ENCODE assay signal across 10 cellular contexts in genomic region chr4:2788101-2788500, GRCh38. TPM values are rescaled to one million over a fixed set of nuclear protein-coding genes. Genes with fewer than 3 reads are reported as not detected.
DNase-seq lines count a peak whose midpoint lies in the region; ATAC-seq and TF ChIP-seq lines count a peak whose summit lies in the region.
"Had no signal": no experiment of that assay in that cellular context is flagged by ENCODE, and none has a peak within 500 bp of the region (broad histone marks: within the 10 kb centered on the region; RNA-seq: fewer than 3 reads in every experiment).

No MANE protein-coding gene starts in this region.

- no peak for ATAC-seq in natural killer cell
- no peak for ATAC-seq in natural killer cell treated with Interleukin-12 subunit alpha and Interleukin-12 subunit beta and Interleukin-15 and Interleukin-18, amount 100 ng/mL, for 72 hours
- ATAC-seq in naive thymus-derived CD4-positive, alpha-beta T cell, result no peak
- no peak for ATAC-seq in GM18520 (IDR thresholded peaks at IDR 0.05; ENCODE audit: unreplicated experiment)

- H3K36me3 ChIP-seq in naive thymus-derived CD4-positive, alpha-beta T cell (ENCODE audit: control insufficient read depth in 2 of 3, insufficient read depth in 3 of 3, low read length in 3 of 3), result no peaks in the 10 kb centered on the region
- H3K36me3 ChIP-seq in Caco-2 (ENCODE audit: control insufficient read depth, insufficient read depth, low read length), result no peaks in the 10 kb centered on the region

- no peaks in the 10 kb centered on the region for H3K27me3 Mint-ChIP-seq in natural killer cell (ENCODE audit: low read depth in 2 of 2)
- H3K27me3 Mint-ChIP-seq in natural killer cell treated with Interleukin-12 subunit alpha and Interleukin-12 subunit beta and Interleukin-15 and Interleukin-18, amount 100 ng/mL, for 72 hours, result no peaks in the 10 kb centered on the region
- H3K27me3 Mint-ChIP-seq in activated naive CD8-positive, alpha-beta T cell, result no peaks in the 10 kb centered on the region
- H3K27me3 Mint-ChIP-seq in naive thymus-derived CD4-positive, alpha-beta T cell, result peaks cover 0 to 9% (median 0%) of the 10 kb centered on the region in 5 donors
- H3K27me3 Mint-ChIP-seq in Caco-2 (ENCODE audit: insufficient read depth, unreplicated experiment), result no peaks in the 10 kb centered on the region

- H3K9me3 ChIP-seq in naive thymus-derived CD4-positive, alpha-beta T cell (ENCODE audit: control insufficient read depth in 2 of 3, low read length in 3 of 3), result peaks cover 0 to 5% (median 0%) of the 10 kb centered on the region in 3 experiments
- H3K9me3 ChIP-seq in Caco-2, result no peaks in the 10 kb centered on the region

- H3K9me3 Mint-ChIP-seq in natural killer cell (no peaks in the 10 kb centered on the region), Caco-2 (ENCODE audit: unreplicated experiment) (no peaks in the 10 kb centered on the region)
- peaks cover 6% of the 10 kb centered on the region for H3K9me3 Mint-ChIP-seq in natural killer cell treated with Interleukin-12 subunit alpha and Interleukin-12 subunit beta and Interleukin-15 and Interleukin-18, amount 100 ng/mL, for 72 hours
- peaks cover 5% of the 10 kb centered on the region for H3K9me3 Mint-ChIP-seq in activated naive CD8-positive, alpha-beta T cell (ENCODE audit: low read depth)
- H3K9me3 Mint-ChIP-seq in naive thymus-derived CD4-positive, alpha-beta T cell, result peaks cover 0 to 12% (median 6%) of the 10 kb centered on the region in 11 donors
- H3K9me3 Mint-ChIP-seq: neural crest cell had no signal

- H3K4me3 Mint-ChIP-seq in natural killer cell (no peak overlapping the region), Caco-2 (ENCODE audit: unreplicated experiment) (no peak overlapping the region)
- no peak overlapping the region for H3K4me3 Mint-ChIP-seq in natural killer cell treated with Interleukin-12 subunit alpha and Interleukin-12 subunit beta and Interleukin-15 and Interleukin-18, amount 100 ng/mL, for 72 hours
- H3K4me3 Mint-ChIP-seq in activated naive CD8-positive, alpha-beta T cell, result no peak overlapping the region
- peak overlapping the region in 4 of 10 donors; percentile 12 to 65 (median 63) for H3K4me3 Mint-ChIP-seq in naive thymus-derived CD4-positive, alpha-beta T cell
- H3K4me3 Mint-ChIP-seq: neural crest cell had no signal

- no TSS peak for BruUV-seq in Caco-2 (replicated peaks; lab: Mats Ljungman, UMichigan)

- H3K4me1 ChIP-seq in naive thymus-derived CD4-positive, alpha-beta T cell (ENCODE audit: control insufficient read depth in 2 of 2, insufficient read depth in 2 of 2, low read length in 2 of 2), result peaks cover 25 to 30% of the 10 kb centered on the region in 2 donors
- peaks cover 12% of the 10 kb centered on the region for H3K4me1 ChIP-seq in Caco-2

- H3K4me3 ChIP-seq in naive thymus-derived CD4-positive, alpha-beta T cell (ENCODE audit: low read length), result no peak overlapping the region
- H3K4me3 ChIP-seq in Caco-2 (ENCODE audit: low read depth, low read length) (no peak overlapping the region), dorsolateral prefrontal cortex (no peak overlapping the region)

- no peak for TF ChIP-seq CTCF in natural killer cell (IDR thresholded peaks at IDR 0.05)
- no peak for TF ChIP-seq CTCF in Caco-2 (IDR thresholded peaks at IDR 0.05; ENCODE audit: insufficient read depth in 1 of 2, low read depth in 1 of 2, low read length in 1 of 2, severe bottlenecking in 1 of 2, unreplicated experiment in 1 of 2)
- no peak for TF ChIP-seq CTCF in dorsolateral prefrontal cortex (IDR thresholded peaks at IDR 0.05 in 54 of 56, conservative IDR thresholded peaks at IDR 0.05 in 2 of 56; ENCODE audit: low read depth in 1 of 56, partially characterized antibody in 56 of 56)

- CTCF ChIA-PET in naive thymus-derived CD4-positive, alpha-beta T cell (lab: Charles Lee), result no interaction called here
- CTCF ChIA-PET in Caco-2 (lab: Charles Lee), result no interaction called here

- POLR2A ChIA-PET in naive thymus-derived CD4-positive, alpha-beta T cell (lab: Charles Lee), result interaction anchor here (0.9 to 1.4 kb wide), 4 partner anchors 24 to 50 kb away, joined by 3 to 4 read pairs (median 3); no protein-coding TSS in a partner anchor
- POLR2A ChIA-PET in Caco-2 (lab: Charles Lee), result no interaction called here

- intact Hi-C loops in natural killer cell (cut with micrococcal nuclease) (no loop called here), Caco-2 (cut with micrococcal nuclease; ENCODE audit: unreplicated experiment) (no loop called here), dorsolateral prefrontal cortex (cut with DNase I) (no loop called here)
- intact Hi-C loops in naive thymus-derived CD4-positive, alpha-beta T cell (cut with micrococcal nuclease), result loop anchor here in 1 of 2 donors (5.0 kb wide), 1 partner anchor 64 kb away; no protein-coding TSS in a partner anchor

- H3K27me3 ChIP-seq in naive thymus-derived CD4-positive, alpha-beta T cell (ENCODE audit: control insufficient read depth in 2 of 2, insufficient read depth in 2 of 2, low read length in 2 of 2), result no peaks in the 10 kb centered on the region
- no peaks in the 10 kb centered on the region for H3K27me3 ChIP-seq in Caco-2 (replicated peaks; ENCODE audit: control insufficient read depth, insufficient read depth, low read length)
- no peaks in the 10 kb centered on the region for H3K27me3 ChIP-seq in dorsolateral prefrontal cortex

- no peak for DNase-seq in natural killer cell
- DNase-seq in natural killer cell treated with Interleukin-12 subunit alpha and Interleukin-12 subunit beta and Interleukin-15 and Interleukin-18, amount 100 ng/mL, for 72 hours (ENCODE audit: low spot score), result no peak
- DNase-seq in naive thymus-derived CD4-positive, alpha-beta T cell, result no peak
- no peak for DNase-seq in NCI-H2029 (lab: John Stamatoyannopoulos, UW)
- no peak for DNase-seq in Caco-2
- DNase-seq in dorsolateral prefrontal cortex, result no peak

- H3K27ac Mint-ChIP-seq in natural killer cell (peak overlapping the region; percentile 64 to 88), Caco-2 (ENCODE audit: unreplicated experiment) (no peak overlapping the region)
- peak overlapping the region in 1 of 2 donors; percentile 29 for H3K27ac Mint-ChIP-seq in natural killer cell treated with Interleukin-12 subunit alpha and Interleukin-12 subunit beta and Interleukin-15 and Interleukin-18, amount 100 ng/mL, for 72 hours
- H3K27ac Mint-ChIP-seq in activated naive CD8-positive, alpha-beta T cell, result peak overlapping the region; percentile 94
- H3K27ac Mint-ChIP-seq in naive thymus-derived CD4-positive, alpha-beta T cell, result peak overlapping the region in 8 of 9 donors; percentile 55 to 95 (median 88)

- H3K36me3 Mint-ChIP-seq in natural killer cell (peaks cover 7% of the 10 kb centered on the region), Caco-2 (ENCODE audit: insufficient read depth, unreplicated experiment) (peaks cover 6% of the 10 kb centered on the region)
- peaks cover 6% of the 10 kb centered on the region for H3K36me3 Mint-ChIP-seq in natural killer cell treated with Interleukin-12 subunit alpha and Interleukin-12 subunit beta and Interleukin-15 and Interleukin-18, amount 100 ng/mL, for 72 hours
- H3K36me3 Mint-ChIP-seq in activated naive CD8-positive, alpha-beta T cell, result no peaks in the 10 kb centered on the region
- peaks cover 0 to 8% (median 3%) of the 10 kb centered on the region in 5 donors for H3K36me3 Mint-ChIP-seq in naive thymus-derived CD4-positive, alpha-beta T cell

- H3K4me1 Mint-ChIP-seq in natural killer cell (peaks cover 11 to 60% of the 10 kb centered on the region in 2 donors), Caco-2 (ENCODE audit: low read depth, unreplicated experiment) (no peaks in the 10 kb centered on the region)
- H3K4me1 Mint-ChIP-seq in natural killer cell treated with Interleukin-12 subunit alpha and Interleukin-12 subunit beta and Interleukin-15 and Interleukin-18, amount 100 ng/mL, for 72 hours (ENCODE audit: low read depth in 2 of 2), result peaks cover 13 to 19% of the 10 kb centered on the region in 2 donors
- peaks cover 40% of the 10 kb centered on the region for H3K4me1 Mint-ChIP-seq in activated naive CD8-positive, alpha-beta T cell (ENCODE audit: low read depth)
- peaks cover 21 to 54% (median 37%) of the 10 kb centered on the region in 7 donors for H3K4me1 Mint-ChIP-seq in naive thymus-derived CD4-positive, alpha-beta T cell
- H3K4me1 Mint-ChIP-seq: neural crest cell had no signal

- peak overlapping the region; percentile 80 for H3K27ac ChIP-seq in naive thymus-derived CD4-positive, alpha-beta T cell (ENCODE audit: low read depth, low read length)
- H3K27ac ChIP-seq in dorsolateral prefrontal cortex, result peak overlapping the region in 23 of 59 donors; percentile 6 to 83 (median 58)
- H3K27ac ChIP-seq: C4-2B had no signal

RNA-seq across cellular contexts. Expression of gene SH3BP2, which starts 4.8 kb away (rescaled TPM):
- total RNA-seq in natural killer cell (100 to 1,000 TPM; 213 to 283 (median 221) TPM), Caco-2 (2022) (44.4 and 48.5 TPM in 2 replicates), dorsolateral prefrontal cortex (10 to 100 TPM; 15.0 to 67.4 (median 33.4) TPM)
- total RNA-seq in natural killer cell treated with Interleukin-12 subunit alpha and Interleukin-12 subunit beta and Interleukin-15 and Interleukin-18, amount 100 ng/mL, for 72 hours, result 100 to 1,000 TPM; 121 to 129 TPM
- total RNA-seq in naive thymus-derived CD4-positive, alpha-beta T cell, result 100 to 1,000 TPM in 1 of 5 experiments, 10 to 100 TPM in 4; 22.7 to 269 (median 59.6) TPM
- polyA plus RNA-seq in naive thymus-derived CD4-positive, alpha-beta T cell, result 10 to 100 TPM in 1 of 2 donors, 1 to 10 TPM in 1; 5.9 to 11.3 TPM

RNA-seq across cellular contexts. Expression of gene TNIP2, which starts 32.0 kb away (rescaled TPM):
- 10 to 100 TPM; 35.6 to 53.9 (median 41.6) TPM for total RNA-seq in natural killer cell
- 10 to 100 TPM; 80.9 to 89.3 TPM for total RNA-seq in natural killer cell treated with Interleukin-12 subunit alpha and Interleukin-12 subunit beta and Interleukin-15 and Interleukin-18, amount 100 ng/mL, for 72 hours
- 10 to 100 TPM; 39.4 to 56.0 (median 43.6) TPM for total RNA-seq in naive thymus-derived CD4-positive, alpha-beta T cell
- polyA plus RNA-seq in naive thymus-derived CD4-positive, alpha-beta T cell, result 10 to 100 TPM; 33.6 to 55.3 TPM
- 35.8 and 36.3 TPM in 2 replicates for total RNA-seq in Caco-2 (2022)
- total RNA-seq in dorsolateral prefrontal cortex, result 10 to 100 TPM in 94 of 120 experiments, 1 to 10 TPM in 26; 4.8 to 32.4 (median 12.7) TPM

RNA-seq across cellular contexts. Expression of gene ADD1, which starts 55.5 kb away (rescaled TPM):
- 100 to 1,000 TPM; 383 to 465 (median 452) TPM for total RNA-seq in natural killer cell
- total RNA-seq in natural killer cell treated with Interleukin-12 subunit alpha and Interleukin-12 subunit beta and Interleukin-15 and Interleukin-18, amount 100 ng/mL, for 72 hours, result 100 to 1,000 TPM; 259 to 291 TPM
- 100 to 1,000 TPM; 211 to 300 (median 282) TPM for total RNA-seq in naive thymus-derived CD4-positive, alpha-beta T cell
- polyA plus RNA-seq in naive thymus-derived CD4-positive, alpha-beta T cell, result 100 to 1,000 TPM; 152 to 164 TPM
- total RNA-seq in Caco-2 (2022), result 222 and 242 TPM in 2 replicates
- total RNA-seq in dorsolateral prefrontal cortex, result 100 to 1,000 TPM; 448 to 781 (median 536) TPM
